Comparison of ENCODE assay signal across 8 cellular contexts in genomic region chr7:12688771-12689170, GRCh38. TPM values are rescaled to one million over a fixed set of nuclear protein-coding genes. Genes with fewer than 3 reads are reported as not detected.
DNase-seq lines count a peak whose midpoint lies in the region; ATAC-seq, FAIRE-seq and TF ChIP-seq lines count a peak whose summit lies in the region.
"Not testable (repeated sequence)": the region's sequence is repeated elsewhere in the genome, so short reads cannot be mapped to it uniquely, and the experiment has no call there.

No MANE protein-coding gene starts in this region.

- not testable (repeated sequence) for TF ChIP-seq POLR2A in H1 (IDR thresholded peaks at IDR 0.05; ENCODE audit: control extremely low read depth in 1 of 2, low read depth in 2 of 2, low read length in 2 of 2); upper lobe of left lung (IDR thresholded peaks at IDR 0.05)

- not testable (repeated sequence) for H3K9ac ChIP-seq in H1 (replicated peaks in 1 of 4; ENCODE audit: extremely low read depth in 1 of 4, low read depth in 3 of 4, low read length in 3 of 4); rectal smooth muscle tissue (ENCODE audit: low read length)

- H3K4me1 Mint-ChIP-seq in GM23338, result peaks cover 23% of the 10 kb centered on the region

- H3K4me2 ChIP-seq in GM23338 (peak overlapping the region; percentile 84), H1 (ENCODE audit: insufficient read depth in 1 of 2, low read depth in 2 of 2, low read length in 2 of 2) (peak overlapping the region; percentile 49 to 60; a peak in 3 of 4 replicates)

- not testable (repeated sequence) for H4K91ac ChIP-seq in H1 (replicated peaks; ENCODE audit: insufficient read length, low read length)

- H4K5ac ChIP-seq in H1 (ENCODE audit: insufficient read length, low read depth, low read length), result not testable (repeated sequence)

- not testable (repeated sequence) for H3K56ac ChIP-seq in H1 (replicated peaks; ENCODE audit: insufficient read length, low read depth, low read length)

- H3K79me1 ChIP-seq in H1 (ENCODE audit: low read depth, low read length), result not testable (repeated sequence)

- TF ChIP-seq EP300 in H1 (IDR thresholded peaks at IDR 0.05; ENCODE audit: borderline replicate concordance in 1 of 2, low read depth in 2 of 2, low read length in 2 of 2); upper lobe of left lung (IDR thresholded peaks at IDR 0.05): not testable (repeated sequence)

- not testable (repeated sequence) for TF ChIP-seq RAD21 in H1 (IDR thresholded peaks at IDR 0.05 in 1 of 2, conservative IDR thresholded peaks at IDR 0.05 in 1 of 2; ENCODE audit: low read depth in 2 of 2, low read length in 2 of 2)

- H3K79me2 ChIP-seq in GM23338 (replicated peaks; ENCODE audit: insufficient read depth) (peaks cover 63% of the 10 kb centered on the region), H1 (ENCODE audit: control insufficient read depth in 1 of 2, insufficient read depth in 2 of 2, low read length in 2 of 2) (peaks cover 0 to 58% of the 10 kb centered on the region in 2 experiments; a peak in 3 of 4 replicates)

- not testable (repeated sequence) for H3K18ac ChIP-seq in H1 (ENCODE audit: extremely low read depth, low read length)

- H3K36me3 Mint-ChIP-seq in GM23338 (ENCODE audit: low read depth), result peaks cover 13% of the 10 kb centered on the region; the same call in 2 of the 3 replicates

- WGBS in H1 (ENCODE audit: extremely low coverage in 1 of 2, insufficient coverage in 1 of 2, insufficient read length in 1 of 2, insufficient replicate concordance in 2 of 2, low coverage in 1 of 2, low lambda C conversion rate in 2 of 2, missing lambda C conversion rate in 1 of 2), 2 experiments, result 78% methylated on average over 1 of the region's 2 CpGs; no CpG with 5 or more reads in 1 of the 2 experiments
- WGBS in upper lobe of left lung, 2 donors, result 87 to 91% methylated on average over 2 of the region's 2 CpGs

- H3K4me3 ChIP-seq in GM23338 (peak overlapping the region; percentile 69), RWPE2 (ENCODE audit: severe bottlenecking) (peak overlapping the region; percentile 55), astrocyte of the spinal cord (ENCODE audit: low read depth, low read length) (peak overlapping the region; percentile 38), H1 (ENCODE audit: extremely low read depth in 1 of 4, insufficient read depth in 2 of 4, low read depth in 3 of 4, low read length in 4 of 4) (peak overlapping the region; percentile 4 to 84 (median 20); a peak in 5 of 8 replicates), right atrium auricular region (peak overlapping the region; percentile 77 to 93), muscle layer of duodenum (ENCODE audit: low read depth in 1 of 2, low read length in 2 of 2) (peak overlapping the region; percentile 45 to 60), rectal smooth muscle tissue (ENCODE audit: low read length) (peak overlapping the region; percentile 2), upper lobe of left lung (peak overlapping the region in 3 of 4 donors; percentile 89 to 96 (median 94))

- H3K4ac ChIP-seq in H1 (replicated peaks; ENCODE audit: insufficient read length, low read depth, low read length), result not testable (repeated sequence)

- not testable (repeated sequence) for H2AK5ac ChIP-seq in H1 (ENCODE audit: low read depth, low read length)

- in situ Hi-C loops in astrocyte of the spinal cord (cut with HindIII; ENCODE audit: low sequenced_read_pairs), result not testable (repeated sequence)

- H2BK5ac ChIP-seq in H1 (ENCODE audit: low read depth, low read length), result not testable (repeated sequence)

- not testable (repeated sequence) for H2AFZ ChIP-seq in GM23338; H1 (ENCODE audit: low read length)

- H3K9me3 ChIP-seq in RWPE2 (ENCODE audit: severe bottlenecking); H1 (ENCODE audit: insufficient read depth in 2 of 2, low read depth in 1 of 2, low read length in 1 of 2); right atrium auricular region; muscle layer of duodenum (ENCODE audit: control insufficient read depth in 1 of 2, low read length in 2 of 2); upper lobe of left lung: not testable (repeated sequence)

- CTCF ChIA-PET in H1 (lab: Charles Lee; ENCODE audit: partially characterized antibody), result interaction anchor here (1.2 to 10.0 kb wide), 5 partner anchors 10 to 428 kb away, joined by 3 to 82 read pairs (median 6); no protein-coding TSS in a partner anchor

- not testable (repeated sequence) for H3K23ac ChIP-seq in H1 (ENCODE audit: insufficient read length)

- not testable (repeated sequence) for H4K8ac ChIP-seq in H1 (ENCODE audit: extremely low read depth, insufficient read depth, low read length)

- TF ChIP-seq CTCF in GM23338 (conservative IDR thresholded peaks at IDR 0.05; ENCODE audit: low read depth in 2 of 2); RWPE2 (IDR thresholded peaks at IDR 0.05; ENCODE audit: poor library complexity, severe bottlenecking); astrocyte of the spinal cord (IDR thresholded peaks at IDR 0.05; ENCODE audit: low read depth, low read length); H1 (IDR thresholded peaks at IDR 0.05; ENCODE audit: control extremely low read depth in 1 of 3, insufficient read depth in 1 of 3, low read depth in 1 of 3, low read length in 3 of 3); right atrium auricular region (IDR thresholded peaks at IDR 0.05); upper lobe of left lung (IDR thresholded peaks at IDR 0.05): not testable (repeated sequence)

- DNase-seq in GM23338 (ENCODE audit: low spot score); RWPE2 (ENCODE audit: low spot score); astrocyte of the spinal cord (ENCODE audit: low read depth, low spot score); H1 (ENCODE audit: low read depth in 1 of 2, low spot score in 2 of 2); right atrium auricular region (ENCODE audit: low spot score); upper lobe of left lung: not testable (repeated sequence)

- not testable (repeated sequence) for H2BK12ac ChIP-seq in H1 (ENCODE audit: low read depth, low read length)

- not testable (repeated sequence) for H3K23me2 ChIP-seq in H1 (ENCODE audit: low read depth, low read length)

- not testable (repeated sequence) for H3K9me2 ChIP-seq in GM23338 (ENCODE audit: insufficient read depth)

- H2BK15ac ChIP-seq in H1 (ENCODE audit: low read length), result not testable (repeated sequence)

- not testable (repeated sequence) for H4K20me1 ChIP-seq in GM23338 (replicated peaks; ENCODE audit: insufficient read depth); H1 (replicated peaks in 1 of 2; ENCODE audit: control insufficient read depth in 1 of 2, insufficient read depth in 2 of 2, low read length in 2 of 2)

- peak overlapping the region; percentile 86 for H3K4me3 Mint-ChIP-seq in GM23338

- H3K27me3 ChIP-seq in GM23338 (ENCODE audit: insufficient read depth); RWPE2 (ENCODE audit: insufficient read depth, poor library complexity, severe bottlenecking); H1 (replicated peaks in 1 of 4; ENCODE audit: control insufficient read depth in 3 of 4, extremely low read depth in 1 of 4, insufficient read depth in 3 of 4, low read length in 3 of 4); right atrium auricular region; muscle layer of duodenum (ENCODE audit: low read depth, low read length); rectal smooth muscle tissue (ENCODE audit: control insufficient read depth, insufficient read depth, low read length); upper lobe of left lung: not testable (repeated sequence)

- H3K27ac ChIP-seq in GM23338 (ENCODE audit: low read depth); RWPE2 (ENCODE audit: poor library complexity, severe bottlenecking); H1 (ENCODE audit: low read depth, low read length); right atrium auricular region; rectal smooth muscle tissue (ENCODE audit: low read depth, low read length): not testable (repeated sequence)
- H3K27ac ChIP-seq in muscle layer of duodenum (ENCODE audit: low read length) (peak overlapping the region; percentile 56), upper lobe of left lung (peak overlapping the region in 1 of 4 donors; percentile 16)

- ATAC-seq in GM23338; RWPE2 (ENCODE audit: low read depth); upper lobe of left lung (ENCODE audit: low FRiP score in 2 of 2): not testable (repeated sequence)

- H3K4me1 ChIP-seq in GM23338 (ENCODE audit: insufficient read depth), result peaks cover 29% of the 10 kb centered on the region
- H3K4me1 ChIP-seq in RWPE2 (ENCODE audit: insufficient read depth, poor library complexity, severe bottlenecking); H1 (replicated peaks in 1 of 4; ENCODE audit: control insufficient read depth in 3 of 4, insufficient read depth in 4 of 4, low read length in 3 of 4); rectal smooth muscle tissue (ENCODE audit: control insufficient read depth, insufficient read depth, low read length): not testable (repeated sequence)
- H3K4me1 ChIP-seq in right atrium auricular region, result peaks cover 0 to 16% of the 10 kb centered on the region in 2 donors
- H3K4me1 ChIP-seq in muscle layer of duodenum (ENCODE audit: control insufficient read depth in 1 of 2, insufficient read depth in 2 of 2, low read length in 2 of 2), result peaks cover 0 to 11% of the 10 kb centered on the region in 2 donors
- peaks cover 6 to 16% (median 14%) of the 10 kb centered on the region in 4 donors for H3K4me1 ChIP-seq in upper lobe of left lung

- not testable (repeated sequence) for H2BK20ac ChIP-seq in H1 (ENCODE audit: low read length)

- not testable (repeated sequence) for H2BK120ac ChIP-seq in H1 (replicated peaks; ENCODE audit: low read depth, low read length)

- H3K9me3 Mint-ChIP-seq in GM23338, result not testable (repeated sequence)

- FAIRE-seq in H1 (lab: Jason Lieb, UNC), result not testable (repeated sequence)

- not testable (repeated sequence) for H3F3A ChIP-seq in GM23338 (replicated peaks; ENCODE audit: low read depth)

- not testable (repeated sequence) for H3K27ac Mint-ChIP-seq in GM23338

- H3K27me3 Mint-ChIP-seq in GM23338 (ENCODE audit: insufficient read depth, low read depth, poor library complexity), result not testable (repeated sequence)

- POLR2A ChIA-PET in H1 (lab: Charles Lee; ENCODE audit: partially characterized antibody), result not testable (repeated sequence)

- H3K14ac ChIP-seq in H1 (ENCODE audit: insufficient read length), result not testable (repeated sequence)

- not testable (repeated sequence) for H3K36me3 ChIP-seq in GM23338 (ENCODE audit: insufficient read depth); H1 (ENCODE audit: control insufficient read depth in 2 of 4, insufficient read depth in 4 of 4, low read length in 3 of 4); right atrium auricular region; muscle layer of duodenum (ENCODE audit: control insufficient read depth in 1 of 2, insufficient read depth in 2 of 2, low read length in 2 of 2); rectal smooth muscle tissue (ENCODE audit: control insufficient read depth, insufficient read depth, low read length); upper lobe of left lung
- H3K36me3 ChIP-seq in RWPE2 (ENCODE audit: low read depth), result peaks cover 14% of the 10 kb centered on the region

RNA-seq across cellular contexts. Expression of gene ARL4A, which starts 1.3 kb away (rescaled TPM):
- 48.9 and 49.2 TPM in 2 replicates for total RNA-seq in GM23338 (2014; rRNA removed; shearing (Covaris generic))
- polyA plus RNA-seq in GM23338 (2016; fragmentation: Nextera tagmentation; extraction: Ambion mirVana) (76.1 and 82.5 TPM in 2 replicates), H1 (2011; rRNA removed) (7.2 and 14.5 TPM in 2 replicates)
- total RNA-seq in H1 (2021; fragmentation: NEBNext Ultra II Directional; extraction: Animal tissue kit (Norgen Biotek cat#: 25700)), result 29.2 and 31.5 TPM in 2 replicates
- polyA plus RNA-seq in H1 (2011; cell fraction: cytosol; rRNA removed), result 17.1 TPM
- 3.7 TPM for polyA plus RNA-seq in H1 (2011; cell fraction: nucleus; rRNA removed)
- 19.7 to 40.3 TPM (median 22.8 TPM) in 4 replicates for polyA plus RNA-seq in H1 (2012, experiment 1 of 2)
- polyA plus RNA-seq in H1 (2012, experiment 2 of 2), result 5.4 TPM
- 33.9 TPM for polyA plus RNA-seq in H1 (2013, experiment 1 of 2)
- 34.8 TPM for polyA plus RNA-seq in H1 (2013, experiment 2 of 2)
- 11.7 and 12.4 TPM in 2 replicates for polyA minus RNA-seq in H1 (2011; rRNA and poly(A)+ RNA removed)
- polyA minus RNA-seq in H1 (2011; cell fraction: cytosol; rRNA and poly(A)+ RNA removed), result 11.4 TPM
- 20.7 TPM for polyA minus RNA-seq in H1 (2011; cell fraction: nucleus; rRNA and poly(A)+ RNA removed)
- total RNA-seq in right atrium auricular region (10 to 100 TPM; 13.3 to 25.0 TPM), upper lobe of left lung (10 to 100 TPM in 4 of 6 donors, 1 to 10 TPM in 2; 5.9 to 47.5 (median 30.5) TPM)

Comparison
In these comparisons a context has a peak if more than half of its experiments do, and no peak if none do; other contexts are left out.
1. H3K4me3 ChIP-seq: peak in every context shown above with its lines; median percentile 94 in upper lobe of left lung; 85 in right atrium auricular region; 69 in GM23338; 55 in RWPE2; 52 in muscle layer of duodenum; 38 in astrocyte of the spinal cord; 20 in H1; 2 in rectal smooth muscle tissue.